Comparison of ENCODE assay signal across 14 cellular contexts in the genomic region with DNA sequence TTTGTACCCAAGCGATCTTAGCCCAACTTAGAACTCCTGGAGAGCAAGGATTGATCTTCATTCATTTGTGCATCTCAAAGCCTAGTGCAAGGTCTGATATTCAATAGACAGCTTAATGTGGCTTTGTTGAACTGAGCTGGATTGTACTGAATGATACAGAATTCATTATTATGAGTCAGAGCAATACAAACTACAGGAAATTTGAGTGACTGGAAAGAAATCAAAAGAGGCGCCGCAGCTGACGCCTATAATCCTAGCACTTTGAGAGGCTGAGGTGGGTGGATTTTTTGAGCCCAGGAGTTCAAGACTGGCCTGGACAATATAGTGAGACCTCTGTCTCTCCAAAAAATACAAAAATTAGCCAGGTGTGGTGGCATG.
"Had no signal": no experiment of that assay in that cellular context is flagged by ENCODE, and none has a peak within 500 bp of the region (broad histone marks: within the 10 kb centered on the region; RNA-seq: fewer than 3 reads in every experiment).

No MANE protein-coding gene starts in this region.

- H3K4me1 ChIP-seq: adrenal gland had no signal

- H3K27ac ChIP-seq: adrenal gland, testis had no signal

- DNase-seq: activated CD4-positive, alpha-beta T cell treated with anti-CD3 and anti-CD28 coated beads, Interleukin-2, amount 50 U/mL, for 1 hour; activated naive CD4-positive, alpha-beta T cell treated with anti-CD3 and anti-CD28 coated beads, Interleukin-2, amount 50 U/mL, for 16 hours; activated T-cell treated with anti-CD3 and anti-CD28 coated beads, Interleukin-2, amount 50 U/mL, for 1 hour; adrenal gland; esophagus squamous epithelium; foreskin fibroblast; stimulated activated CD4-positive, alpha-beta T cell treated with anti-CD3 and anti-CD28 coated beads, Interleukin-4, amount 100 ng/mL, for 1 hour; stimulated activated CD8-positive, alpha-beta memory T cell treated with anti-CD3 and anti-CD28 coated beads, Interleukin-4, amount 100 ng/mL, for 48 hours; stimulated activated naive CD8-positive, alpha-beta T cell treated with anti-CD3 and anti-CD28 coated beads, Interleukin-15, amount 100 ng/mL, for 72 hours; T-helper 1 cell; testis had no signal

- H3K9me3 Mint-ChIP-seq: memory B cell; stimulated activated naive CD8-positive, alpha-beta T cell treated with anti-CD3 and anti-CD28 coated beads, Interleukin-15, amount 100 ng/mL, for 72 hours; WTC11 had no signal

- H3K36me3 Mint-ChIP-seq: brain, WTC11 had no signal

- H3K27me3 Mint-ChIP-seq: brain had no signal

- H3K36me3 ChIP-seq: adrenal gland, esophagus squamous epithelium had no signal

- H3K27me3 ChIP-seq: adrenal gland, esophagus squamous epithelium, testis had no signal

- H3K4me3 Mint-ChIP-seq: brain; memory B cell; stimulated activated naive CD8-positive, alpha-beta T cell treated with anti-CD3 and anti-CD28 coated beads, Interleukin-15, amount 100 ng/mL, for 72 hours; WTC11 had no signal

- H3K9me3 ChIP-seq: adrenal gland, esophagus squamous epithelium, testis had no signal

- H3K4me3 ChIP-seq: adrenal gland, esophagus squamous epithelium, testis had no signal

- H3K27ac Mint-ChIP-seq: brain; memory B cell; stimulated activated naive CD8-positive, alpha-beta T cell treated with anti-CD3 and anti-CD28 coated beads, Interleukin-15, amount 100 ng/mL, for 72 hours; WTC11 had no signal

- ATAC-seq: stimulated activated naive CD8-positive, alpha-beta T cell treated with anti-CD3 and anti-CD28 coated beads, Interleukin-15, amount 100 ng/mL, for 72 hours; WTC11 had no signal
